ENCODE assay signal across 9 cellular contexts in the genomic region with DNA sequence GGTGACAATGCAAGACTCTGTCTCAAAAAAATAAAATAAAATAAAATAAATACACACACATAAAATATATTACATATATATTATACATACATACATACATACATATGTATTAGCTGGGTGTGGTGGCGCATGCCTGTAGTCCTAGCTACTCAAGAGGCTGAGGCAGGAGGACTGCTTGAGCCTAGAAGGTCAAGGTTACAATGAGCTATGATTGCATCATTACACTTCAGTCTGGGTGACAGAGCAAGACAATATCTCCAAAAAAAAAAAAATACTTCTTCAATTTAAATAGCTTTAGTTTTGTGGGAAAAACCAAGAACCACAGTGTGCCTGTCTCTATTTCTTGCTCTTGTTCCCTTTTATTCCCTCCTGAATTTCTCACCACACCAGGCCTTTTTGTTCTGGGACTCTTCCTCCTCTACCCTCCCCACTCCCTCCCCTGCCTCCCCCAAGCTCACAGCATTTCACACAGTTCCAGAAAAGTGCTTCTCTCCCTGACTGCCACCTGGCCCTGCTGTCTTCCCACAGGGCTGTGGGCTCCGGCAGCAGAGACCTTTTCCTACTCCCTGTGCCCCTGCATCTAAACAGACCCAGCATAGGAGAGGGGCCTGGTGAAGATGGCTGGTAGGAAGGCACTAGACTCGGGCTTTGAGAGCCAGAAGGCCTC. TPM values are rescaled to one million over a fixed set of nuclear protein-coding genes. Genes with fewer than 3 reads are reported as not detected.
DNase-seq lines count a peak whose midpoint lies in the region; ATAC-seq, FAIRE-seq and TF ChIP-seq lines count a peak whose summit lies in the region.
"Had no signal": no experiment of that assay in that cellular context is flagged by ENCODE, and none has a peak within 500 bp of the region (broad histone marks: within the 10 kb centered on the region; RNA-seq: fewer than 3 reads in every experiment).

No MANE protein-coding gene starts in this region.

- FAIRE-seq in HepG2 (lab: Jason Lieb, UNC) (no peak), GM12891 (lab: Jason Lieb, UNC) (no peak)

- TF ChIP-seq CTCF in DND-41 (IDR thresholded peaks at IDR 0.05; ENCODE audit: borderline replicate concordance, extremely low read depth, low read length, poor library complexity, severe bottlenecking) = no peak
- no peak for TF ChIP-seq CTCF in HepG2 (CRISPR knock-in tag; IDR thresholded peaks at IDR 0.05)
- no peak for TF ChIP-seq CTCF in breast epithelium (IDR thresholded peaks at IDR 0.05)

- H3K4me3 ChIP-seq in DND-41 (ENCODE audit: low read depth in 1 of 2, low read length in 2 of 2) (peak overlapping the region in 1 of 2 experiments; percentile 46; a peak in 2 of 4 replicates), HepG2 (replicated peaks in 1 of 3; ENCODE audit: insufficient read depth in 1 of 3, low read depth in 2 of 3, low read length in 3 of 3) (peak overlapping the region; percentile 41 to 71 (median 48)), breast epithelium (no peak overlapping the region)

- POLR2A ChIA-PET in HepG2 (lab: Yijun Ruan, JAX) = interaction anchor here (0.7 to 4.6 kb wide), 6 partner anchors 8 to 105 kb away, joined by 3 to 54 read pairs (median 10); no protein-coding TSS in a partner anchor

- H3K4me2 ChIP-seq in DND-41 (ENCODE audit: insufficient read depth, low read length) (peak overlapping the region; percentile 63), HepG2 (ENCODE audit: low read depth, low read length) (peak overlapping the region; percentile 83)

- ATAC-seq in DND-41 (ENCODE audit: insufficient read depth, low read depth) (peak; percentile 71), GM21576 (IDR thresholded peaks at IDR 0.05; ENCODE audit: unreplicated experiment) (peak; percentile 16), HepG2 (peak; percentile 54), HG03354 (IDR thresholded peaks at IDR 0.05; ENCODE audit: poor library complexity, severe bottlenecking, unreplicated experiment) (no peak), HG03520 (IDR thresholded peaks at IDR 0.05; ENCODE audit: unreplicated experiment) (no peak)

- no peaks in the 10 kb centered on the region for H3K36me3 ChIP-seq in DND-41 (ENCODE audit: insufficient read depth, low read length)
- H3K36me3 ChIP-seq in HepG2 (replicated peaks in 1 of 2; ENCODE audit: control insufficient read depth in 1 of 2, insufficient read depth in 2 of 2, low read length in 2 of 2) = no peaks in the 10 kb centered on the region
- H3K36me3 ChIP-seq in breast epithelium = no peaks in the 10 kb centered on the region

- no peak for TF ChIP-seq EP300 in HepG2 (IDR thresholded peaks at IDR 0.05; ENCODE audit: low read depth in 2 of 2, low read length in 2 of 2)
- TF ChIP-seq EP300 in HepG2 (CRISPR knock-in tag; IDR thresholded peaks at IDR 0.05; ENCODE audit: borderline replicate concordance) = no peak

- no peak for TF ChIP-seq RAD21 in HepG2 (CRISPR knock-in tag; IDR thresholded peaks at IDR 0.05)

- DNase-seq in DND-41 (peak; percentile 85), OCI-M1 (lab: John Stamatoyannopoulos, UW) (peak; percentile 88), HepG2 (ENCODE audit: low spot score) (no peak), breast epithelium (ENCODE audit: low spot score in 2 of 2) (no peak), GM12891 (ENCODE audit: insufficient read length, low spot score) (no peak)
- DNase-seq: NCI-H2081 treated with DMSO at 0.1 percent for 48 hours had no signal

- H3K9ac ChIP-seq in DND-41 (ENCODE audit: low read depth, low read length) (peak overlapping the region; percentile 62), HepG2 (ENCODE audit: insufficient read depth, low read depth, low read length) (peak overlapping the region; percentile 61)

- H3K9me3 ChIP-seq in DND-41 (ENCODE audit: insufficient read depth, low read length, severe bottlenecking) = no peaks in the 10 kb centered on the region
- H3K9me3 ChIP-seq in HepG2 (ENCODE audit: low read length) = no peaks in the 10 kb centered on the region
- no peaks in the 10 kb centered on the region for H3K9me3 ChIP-seq in breast epithelium

- H3K79me2 ChIP-seq in DND-41 (ENCODE audit: insufficient read depth, low read length) (no peaks in the 10 kb centered on the region), HepG2 (ENCODE audit: insufficient read depth, low read length) (no peaks in the 10 kb centered on the region)

- H3K27me3 ChIP-seq in DND-41 (ENCODE audit: insufficient read depth, low read length, poor library complexity) (no peaks in the 10 kb centered on the region), HepG2 (ENCODE audit: control insufficient read depth in 1 of 2, insufficient read depth in 2 of 2, low read length in 2 of 2) (0 out of 5 replicates have a peak, but pooled peaks cover 0 to 3% of the 10 kb centered on the region in 2 experiments), breast epithelium (no peaks in the 10 kb centered on the region)

- H2AFZ ChIP-seq in DND-41 (ENCODE audit: low read depth, low read length) (peak overlapping the region; percentile 77), HepG2 (ENCODE audit: low read length) (peak overlapping the region; percentile 33)

- intact Hi-C loops in HepG2 (cut with micrococcal nuclease; ENCODE audit: unreplicated experiment) = loop anchor here (5.0 kb wide), 1 partner anchor 90 kb away; the partner anchor contains the start of gene DNMT3B
- intact Hi-C loops in breast epithelium (cut with DNase I; ENCODE audit: low total_unique reads) = no loop called here

- in situ Hi-C loops in HepG2 (cut with HindIII; ENCODE audit: extremely low pct_ligation_motif_present, low pct_unique_long_range_greater_than_20kb) = loop anchor here (5.0 kb wide), 1 partner anchor 105 kb away; no protein-coding TSS in a partner anchor

- H3K27ac ChIP-seq in DND-41 (ENCODE audit: low read length) (peak overlapping the region; percentile 98), HepG2 (ENCODE audit: extremely low read length, insufficient read depth, low read length) (peak overlapping the region; percentile 15), breast epithelium (no peak overlapping the region)

- TF ChIP-seq POLR2A in HepG2 (IDR thresholded peaks at IDR 0.05; ENCODE audit: insufficient read depth in 1 of 2, low read depth in 2 of 2, low read length in 2 of 2) (no peak), breast epithelium (IDR thresholded peaks at IDR 0.05) (no peak), GM12891 (IDR thresholded peaks at IDR 0.05; ENCODE audit: low read depth, low read length) (no peak)

- BruUV-seq in HepG2 (replicated peaks; lab: Mats Ljungman, UMichigan) = no TSS peak

- H3K4me1 ChIP-seq in DND-41 (ENCODE audit: insufficient read depth, low read length) = peaks cover 53% of the 10 kb centered on the region
- H3K4me1 ChIP-seq in HepG2 (ENCODE audit: insufficient read depth, low read length) = peaks cover 56% of the 10 kb centered on the region
- H3K4me1 ChIP-seq in breast epithelium = no peaks in the 10 kb centered on the region

- H4K20me1 ChIP-seq in DND-41 (ENCODE audit: insufficient read depth, low read length) (no peaks in the 10 kb centered on the region), HepG2 (ENCODE audit: insufficient read depth, low read length) (no peaks in the 10 kb centered on the region)

- WGBS in HepG2 (ENCODE audit: low lambda C conversion rate) = 36% methylated on average over 3 of the region's 3 CpGs

- CTCF ChIA-PET in HepG2 (lab: Yijun Ruan, JAX; ENCODE audit: low intra/inter-chr PET ratio, low total read pairs) = interaction anchor here (2.4 to 7.9 kb wide), 2 partner anchors 13 to 105 kb away, joined by 7 to 203 read pairs; no protein-coding TSS in a partner anchor

TF ChIP-seq in HepG2, 621 proteins besides CTCF, POLR2A, EP300 and RAD21 (continues in another document):
- TF ChIP-seq NR2F6 (IDR thresholded peaks at IDR 0.05) (no peak; the same call in 1 of the 2 replicates), NR2F6 (CRISPR knock-in tag; IDR thresholded peaks at IDR 0.05) (peak; percentile 46; the same call in 1 of the 2 replicates), DR1 (CRISPR knock-in tag; IDR thresholded peaks at IDR 0.05) (no peak), PAF1 (CRISPR knock-in tag; IDR thresholded peaks at IDR 0.05) (no peak), ZNF441 (CRISPR knock-in tag; IDR thresholded peaks at IDR 0.05; ENCODE audit: borderline replicate concordance) (no peak)

TF ChIP-seq in GM12891, 5 proteins besides CTCF, POLR2A, EP300 and RAD21:
- TF ChIP-seq PAX5 (IDR thresholded peaks at IDR 0.05; ENCODE audit: insufficient read depth, low read length, severe bottlenecking) = no peak
- TF ChIP-seq SPI1 (IDR thresholded peaks at IDR 0.05; ENCODE audit: low read depth, low read length) = no peak
- TF ChIP-seq POLR2AphosphoS5 (IDR thresholded peaks at IDR 0.05; ENCODE audit: low read depth, low read length) = no peak
- no peak for TF ChIP-seq TAF1 (IDR thresholded peaks at IDR 0.05; ENCODE audit: low read depth, low read length)
- no peak for TF ChIP-seq POU2F2 (IDR thresholded peaks at IDR 0.05; ENCODE audit: low read depth, low read length)

RNA-seq across cellular contexts. Expression of gene C20orf203, which starts 1.3 kb away (rescaled TPM):
- total RNA-seq in HepG2 (2016; rRNA removed; fragmentation: Illumina TruSeq; extraction: Trizol) = 0.02 TPM in 1 of 2 replicates, not detected in the other
- total RNA-seq in HepG2 (2016; cell fraction: cytosol; rRNA removed; fragmentation: Illumina TruSeq; extraction: Trizol; ENCODE audit: low read depth) = not detected in 2 replicates
- 0.03 and 0.04 TPM in 2 replicates for total RNA-seq in HepG2 (2016; cell fraction: insoluble cytoplasmic fraction; rRNA removed; fragmentation: Illumina TruSeq; extraction: Trizol)
- not detected in 2 replicates for total RNA-seq in HepG2 (2016; cell fraction: membrane; rRNA removed; fragmentation: Illumina TruSeq; extraction: Trizol)
- 0.12 TPM in 1 of 2 replicates, not detected in the other for total RNA-seq in HepG2 (2016; cell fraction: nucleus; rRNA removed; fragmentation: Illumina TruSeq; extraction: Trizol)
- 0.04 and 0.05 TPM in 2 replicates for polyA plus RNA-seq in HepG2 (2011; rRNA removed)
- polyA plus RNA-seq in HepG2 (2011; cell fraction: cytosol; rRNA removed) = 0.01 TPM in 1 of 2 replicates, not detected in the other
- polyA plus RNA-seq in HepG2 (2011; cell fraction: nucleus; rRNA removed) = 0.24 and 0.29 TPM in 2 replicates
- 0.03 and 0.08 TPM in 2 replicates for polyA plus RNA-seq in HepG2 (2012)
- polyA plus RNA-seq in HepG2 (2016; cell fraction: cytosol; fragmentation: Illumina TruSeq; extraction: Trizol; ENCODE audit: low read depth) = not detected in 2 replicates
- polyA plus RNA-seq in HepG2 (2016; cell fraction: insoluble cytoplasmic fraction; fragmentation: Illumina TruSeq; extraction: Trizol; ENCODE audit: low read depth) = not detected in 2 replicates
- polyA plus RNA-seq in HepG2 (2016; cell fraction: membrane; fragmentation: Illumina TruSeq; extraction: Trizol; ENCODE audit: low read depth) = 0.06 TPM in 1 of 2 replicates, not detected in the other
- polyA plus RNA-seq in HepG2 (2016; cell fraction: nucleus; fragmentation: Illumina TruSeq; extraction: Trizol; ENCODE audit: insufficient read depth, low read depth) = not detected in 2 replicates
- 0.18 TPM in 1 of 2 replicates, not detected in the other for polyA minus RNA-seq in HepG2 (2011; rRNA and poly(A)+ RNA removed; ENCODE audit: low replicate concordance)
- not detected in 2 replicates for polyA minus RNA-seq in HepG2 (2011; cell fraction: cytosol; rRNA and poly(A)+ RNA removed)
- 0.12 and 0.13 TPM in 2 replicates for polyA minus RNA-seq in HepG2 (2011; cell fraction: nucleus; rRNA and poly(A)+ RNA removed)
- total RNA-seq in breast epithelium = under 1 TPM; under 0.01 to 0.32 (median 0.15) TPM
- polyA plus RNA-seq in GM12891 (2012; ENCODE audit: low read depth, missing spikeins) = not detected

Comparison
In these comparisons a context has a peak if more than half of its experiments do, and no peak if none do; other contexts are left out.
1. ATAC-seq: peak in DND-41 (single experiment), GM21576 (single experiment) and HepG2 (single experiment); none in HG03354 (single experiment) and HG03520 (single experiment).
2. DNase-seq: peak in DND-41 (single experiment) and OCI-M1 (single experiment); none in HepG2 (single experiment), breast epithelium (0 of 2) and GM12891 (single experiment).
3. H3K27ac ChIP-seq: peak in DND-41 (single experiment) and HepG2 (single experiment); none in breast epithelium (0 of 2).
4. H3K4me3 ChIP-seq: peak in HepG2 (3 of 3); none in breast epithelium (0 of 3).